In genomic region chr12:56645201-56645716, GRCh38 we compare ENCODE assay signal across 8 cellular contexts. TPM values are rescaled to one million over a fixed set of nuclear protein-coding genes. Genes with fewer than 3 reads are reported as not detected.
DNase-seq lines count a peak whose midpoint lies in the region; ATAC-seq and TF ChIP-seq lines count a peak whose summit lies in the region.

No MANE protein-coding gene starts in this region.

- intact Hi-C loops in Panc1 (cut with micrococcal nuclease; ENCODE audit: unreplicated experiment) = no loop called here

- CTCF ChIA-PET in Panc1 (lab: Charles Lee) = interaction anchor here (0.6 to 1.7 kb wide), 2 partner anchors 9 to 442 kb away, joined by 3 to 8 read pairs; no protein-coding TSS in a partner anchor

- no TSS peak for BruUV-seq in Panc1 (replicated peaks; lab: Mats Ljungman, UMichigan)

- in situ Hi-C loops in Panc1 (cut with HindIII; ENCODE audit: low pct_unique_long_range_greater_than_20kb, low sequenced_read_pairs) = no loop called here

- H3K27me3 ChIP-seq in Panc1 (ENCODE audit: control insufficient read depth, insufficient read depth, low read length) = no peaks in the 10 kb centered on the region
- no peaks in the 10 kb centered on the region for H3K27me3 ChIP-seq in endodermal cell (ENCODE audit: control insufficient read depth, insufficient read depth, low read length, poor library complexity, severe bottlenecking)
- H3K27me3 ChIP-seq in muscle layer of duodenum (ENCODE audit: low read depth, low read length) = no peaks in the 10 kb centered on the region

- 1% methylated on average over 29 of the region's 29 CpGs for WGBS in endodermal cell (ENCODE audit: insufficient coverage in 1 of 2, insufficient read length in 1 of 2), 2 experiments

- H3K36me3 Mint-ChIP-seq in endodermal cell (ENCODE audit: low read depth) = peaks cover 38% of the 10 kb centered on the region

- no peak for DNase-seq in GM12864 (ENCODE audit: low read depth)
- DNase-seq in Panc1 (ENCODE audit: low read depth, low spot score) = no peak
- peak; percentile 70 for DNase-seq in endodermal cell
- DNase-seq in NCI-H1048 (lab: John Stamatoyannopoulos, UW) = no peak
- DNase-seq in effector CD8-positive, alpha-beta T cell (lab: John Stamatoyannopoulos, UW) = no peak
- no peak for DNase-seq in DMS79 treated with DMSO at 0.1 percent for 48 hours (lab: John Stamatoyannopoulos, UW)

- H3K36me3 ChIP-seq in Panc1 (ENCODE audit: control insufficient read depth, insufficient read depth, low read length) (peaks cover 37% of the 10 kb centered on the region), endodermal cell (ENCODE audit: control insufficient read depth, insufficient read depth, low read length) (peaks cover 43% of the 10 kb centered on the region), muscle layer of duodenum (ENCODE audit: control insufficient read depth in 1 of 2, insufficient read depth in 2 of 2, low read length in 2 of 2) (peaks cover 26 to 28% of the 10 kb centered on the region in 2 donors)

- POLR2A ChIA-PET in Panc1 (lab: Charles Lee) = interaction anchor here (0.5 to 0.6 kb wide), 3 partner anchors 12 to 162 kb away, joined by 3 to 8 read pairs (median 7); no protein-coding TSS in a partner anchor

- peak overlapping the region; percentile 95 for H3K9ac ChIP-seq in endodermal cell (ENCODE audit: extremely low read depth, low read length, poor library complexity, severe bottlenecking)

- H3K9me3 ChIP-seq in Panc1 (ENCODE audit: control insufficient read depth, insufficient read depth, low read depth, low read length) (no peaks in the 10 kb centered on the region), endodermal cell (ENCODE audit: control insufficient read depth, low read length) (no peaks in the 10 kb centered on the region), muscle layer of duodenum (ENCODE audit: control insufficient read depth in 1 of 2, low read length in 2 of 2) (no peaks in the 10 kb centered on the region)

- peak overlapping the region; percentile 98 for H3K27ac ChIP-seq in Panc1 (ENCODE audit: low read length)
- H3K27ac ChIP-seq in endodermal cell (ENCODE audit: low read depth, low read length) = no peak overlapping the region
- peak overlapping the region; percentile 100 for H3K27ac ChIP-seq in muscle layer of duodenum (ENCODE audit: low read length)

- peaks cover 19% of the 10 kb centered on the region; the same call in 1 of the 2 replicates for H3K4me1 ChIP-seq in Panc1 (ENCODE audit: control insufficient read depth, insufficient read depth, low read length)
- H3K4me1 ChIP-seq in endodermal cell (ENCODE audit: control insufficient read depth, insufficient read depth, low read length) = no peaks in the 10 kb centered on the region
- H3K4me1 ChIP-seq in muscle layer of duodenum (ENCODE audit: control insufficient read depth in 1 of 2, insufficient read depth in 2 of 2, low read length in 2 of 2) = peaks cover 5 to 25% of the 10 kb centered on the region in 2 donors

- TF ChIP-seq CTCF in GM12864 (IDR thresholded peaks at IDR 0.05; ENCODE audit: low read depth, low read length, missing control alignments) = peak; percentile 2
- no peak for TF ChIP-seq CTCF in Panc1 (IDR thresholded peaks at IDR 0.05)
- peak; percentile 27 for TF ChIP-seq CTCF in endodermal cell (conservative IDR thresholded peaks at IDR 0.05)

- peaks cover 8% of the 10 kb centered on the region for H3K9me3 Mint-ChIP-seq in endodermal cell

- H3K4me3 ChIP-seq in GM12864 (ENCODE audit: low read depth, low read length) (peak overlapping the region; percentile 76), Panc1 (ENCODE audit: low read depth in 2 of 2, low read length in 2 of 2) (peak overlapping the region; percentile 85 to 97), endodermal cell (ENCODE audit: low read length) (peak overlapping the region; percentile 100), muscle layer of duodenum (ENCODE audit: low read depth in 1 of 2, low read length in 2 of 2) (peak overlapping the region; percentile 95 to 100)

- ATAC-seq in Panc1 (no peak), GM18858 (IDR thresholded peaks at IDR 0.05; ENCODE audit: unreplicated experiment) (no peak)

- no peaks in the 10 kb centered on the region for H3K27me3 Mint-ChIP-seq in endodermal cell (ENCODE audit: insufficient read depth)

- peak overlapping the region; percentile 100 for H3K4me3 Mint-ChIP-seq in endodermal cell

- H3K27ac Mint-ChIP-seq in endodermal cell = peak overlapping the region; percentile 95

- peaks cover 7% of the 10 kb centered on the region for H3K4me1 Mint-ChIP-seq in endodermal cell

RNA-seq across cellular contexts. Expression of gene ATP5F1B, which starts 0.5 kb away (rescaled TPM):
- 999 TPM for total RNA-seq in Panc1 (2021; ENCODE audit: unreplicated experiment)
- polyA plus RNA-seq in Panc1 (2012; ENCODE audit: insufficient read length) = 1,395 TPM
- total RNA-seq in endodermal cell = 100 to 1,000 TPM; 653 to 681 TPM
- polyA plus RNA-seq in endodermal cell (2013, experiment 1 of 2) = 736 TPM
- 668 TPM for polyA plus RNA-seq in endodermal cell (2013, experiment 2 of 2)

RNA-seq across cellular contexts. Expression of gene BAZ2A, which starts 15.1 kb away (rescaled TPM):
- total RNA-seq in Panc1 (2021; ENCODE audit: unreplicated experiment) (131 TPM), endodermal cell (100 to 1,000 TPM; 125 to 137 TPM)
- 77.0 TPM for polyA plus RNA-seq in Panc1 (2012; ENCODE audit: insufficient read length)
- polyA plus RNA-seq in endodermal cell (2013, experiment 1 of 2) = 93.1 TPM
- polyA plus RNA-seq in endodermal cell (2013, experiment 2 of 2) = 89.0 TPM

RNA-seq across cellular contexts. Expression of gene PTGES3, which starts 42.8 kb away (rescaled TPM):
- total RNA-seq in Panc1 (2021; ENCODE audit: unreplicated experiment) (339 TPM), endodermal cell (100 to 1,000 TPM; 275 to 320 TPM)
- 264 TPM for polyA plus RNA-seq in Panc1 (2012; ENCODE audit: insufficient read length)
- polyA plus RNA-seq in endodermal cell (2013, experiment 1 of 2) = 328 TPM
- polyA plus RNA-seq in endodermal cell (2013, experiment 2 of 2) = 314 TPM
